ENCODE assay signal across 8 cellular contexts in genomic region chr7:149714910-149715471, GRCh38.
DNase-seq lines count a peak whose midpoint lies in the region; ATAC-seq lines count a peak whose summit lies in the region.

No MANE protein-coding gene starts in this region.

- peak overlapping the region; percentile 48 to 76 (median 52) for H3K4me3 ChIP-seq in skin epidermis

- H3K9me3 Mint-ChIP-seq in activated T-cell treated with anti-CD3 and anti-CD28 coated beads, Interleukin-2, amount 50 U/mL, for 24 hours, result peaks cover 15% of the 10 kb centered on the region

- DNase-seq in NCI-H345 (lab: John Stamatoyannopoulos, UW) (peak; percentile 46), NCI-H345 treated with DMSO at 0.1 percent for 48 hours (lab: John Stamatoyannopoulos, UW; ENCODE audit: unreplicated experiment) (no peak), hepatic stellate cell (ENCODE audit: low spot score) (peak; percentile 36), foreskin melanocyte (no peak)
- no peak for DNase-seq in activated T-cell treated with anti-CD3 and anti-CD28 coated beads, Interleukin-2, amount 50 U/mL, for 24 hours

- H3K27ac ChIP-seq in skin epidermis, result peak overlapping the region in 19 of 21 experiments; percentile 1 to 87 (median 76)

- peaks cover 16% of the 10 kb centered on the region for H3K36me3 Mint-ChIP-seq in activated T-cell treated with anti-CD3 and anti-CD28 coated beads, Interleukin-2, amount 50 U/mL, for 24 hours (ENCODE audit: low read depth)

- peak overlapping the region; percentile 89 for H3K4me3 Mint-ChIP-seq in activated T-cell treated with anti-CD3 and anti-CD28 coated beads, Interleukin-2, amount 50 U/mL, for 24 hours

- peaks cover 36% of the 10 kb centered on the region for H3K4me1 Mint-ChIP-seq in activated T-cell treated with anti-CD3 and anti-CD28 coated beads, Interleukin-2, amount 50 U/mL, for 24 hours (ENCODE audit: low read depth)

- H3K27ac Mint-ChIP-seq in activated T-cell treated with anti-CD3 and anti-CD28 coated beads, Interleukin-2, amount 50 U/mL, for 24 hours, result peak overlapping the region; percentile 88

- ATAC-seq in HG03354 (IDR thresholded peaks at IDR 0.05; ENCODE audit: poor library complexity, severe bottlenecking, unreplicated experiment) (peak; percentile 29), GM19397 (IDR thresholded peaks at IDR 0.05; ENCODE audit: unreplicated experiment) (no peak)

- no peaks in the 10 kb centered on the region for H3K27me3 Mint-ChIP-seq in activated T-cell treated with anti-CD3 and anti-CD28 coated beads, Interleukin-2, amount 50 U/mL, for 24 hours

Comparison
In these comparisons a context has a peak if more than half of its experiments do, and no peak if none do; other contexts are left out.
1. DNase-seq: peak in NCI-H345 (single experiment) and hepatic stellate cell (single experiment); none in NCI-H345 treated with DMSO at 0.1 percent for 48 hours (single experiment), activated T-cell treated with anti-CD3 and anti-CD28 coated beads, Interleukin-2, amount 50 U/mL, for 24 hours (single experiment) and foreskin melanocyte (single experiment).